ENCODE assay signal across 12 cellular contexts in genomic region chr4:138967313-138967712, GRCh38. TPM values are rescaled to one million over a fixed set of nuclear protein-coding genes. Genes with fewer than 3 reads are reported as not detected.
DNase-seq lines count a peak whose midpoint lies in the region; ATAC-seq, FAIRE-seq and TF ChIP-seq lines count a peak whose summit lies in the region.
"Had no signal": no experiment of that assay in that cellular context is flagged by ENCODE, and none has a peak within 500 bp of the region (broad histone marks: within the 10 kb centered on the region; RNA-seq: fewer than 3 reads in every experiment).

No MANE protein-coding gene starts in this region.

- H3K9ac ChIP-seq in GM12878 (ENCODE audit: control insufficient read depth, insufficient read depth, low read length): no peak overlapping the region
- H3K9ac ChIP-seq: GM23248 had no signal

- RAD21 ChIA-PET in GM12878 (lab: Charles Lee; ENCODE audit: unreplicated experiment): no interaction called here

- FAIRE-seq in GM12878 (lab: Jason Lieb, UNC): peak; percentile 78

- H2AFZ ChIP-seq in GM12878 (ENCODE audit: control insufficient read depth, low read depth, low read length): no peak overlapping the region
- H2AFZ ChIP-seq: GM23248 had no signal

- in situ Hi-C loops in GM12878 (cut with MboI): no loop called here
- in situ Hi-C loops in gastrocnemius medialis (cut with MboI; ENCODE audit: low sequenced_read_pairs in 4 of 4): no loop called here

- POLR2A ChIA-PET in GM12878 (lab: Charles Lee): interaction anchor here (0.6 kb wide), 1 partner anchor 115 kb away, joined by 7 read pairs; no protein-coding TSS in a partner anchor

- H3K36me3 ChIP-seq in GM12878 (ENCODE audit: control insufficient read depth in 2 of 2, insufficient read depth in 2 of 2, low read length in 1 of 2): no peaks in the 10 kb centered on the region
- H3K36me3 ChIP-seq in gastrocnemius medialis: no peaks in the 10 kb centered on the region
- H3K36me3 ChIP-seq: heart left ventricle had no signal

- H3K79me2 ChIP-seq in GM12878 (ENCODE audit: control insufficient read depth, insufficient read depth, low read length): no peaks in the 10 kb centered on the region

- TF ChIP-seq CTCF in GM12878 (IDR thresholded peaks at IDR 0.05 in 2 of 3, conservative IDR thresholded peaks at IDR 0.05 in 1 of 3; ENCODE audit: control insufficient read depth in 2 of 3, extremely low read depth in 1 of 3, insufficient read depth in 1 of 3, low read depth in 3 of 3, low read length in 3 of 3): no peak
- TF ChIP-seq CTCF in gastrocnemius medialis (IDR thresholded peaks at IDR 0.05 in 4 of 5, conservative IDR thresholded peaks at IDR 0.05 in 1 of 5): no peak

- no peak overlapping the region for H3K4me2 ChIP-seq in GM12878 (ENCODE audit: control insufficient read depth, insufficient read depth)

- SMC1A ChIA-PET in GM12878 (lab: Charles Lee; ENCODE audit: uncharacterized antibody, unreplicated experiment): no interaction called here

- intact Hi-C loops in GM12878 (cut with micrococcal nuclease; ENCODE audit: unreplicated experiment) (loop anchor here (2.0 kb wide), 1 partner anchor 47 kb away; the partner anchor contains the start of gene NOCT), gastrocnemius medialis (cut with DNase I; ENCODE audit: low total_unique reads) (no loop called here)

- peak; percentile 63 for DNase-seq in GM12878 (ENCODE audit: low read depth, low spot score)
- DNase-seq in NCI-H446 (lab: John Stamatoyannopoulos, UW): no peak
- DNase-seq in NCI-H1694 (lab: John Stamatoyannopoulos, UW): no peak
- no peak for DNase-seq in NCI-H187 (lab: John Stamatoyannopoulos, UW)
- no peak for DNase-seq in gastrocnemius medialis
- DNase-seq: central memory CD4-positive, alpha-beta T cell; GM23248; heart left ventricle had no signal

- ATAC-seq in GM18498 (IDR thresholded peaks at IDR 0.05; ENCODE audit: unreplicated experiment): peak; percentile 94
- ATAC-seq in GM21360 (IDR thresholded peaks at IDR 0.05; ENCODE audit: unreplicated experiment): peak; percentile 90
- ATAC-seq in HG03095 (IDR thresholded peaks at IDR 0.05; ENCODE audit: unreplicated experiment): peak; percentile 99
- peak; percentile 98 for ATAC-seq in GM12878
- ATAC-seq in gastrocnemius medialis: no peak
- ATAC-seq: heart left ventricle had no signal

- no peak overlapping the region for H3K27ac ChIP-seq in GM12878 (ENCODE audit: control insufficient read depth, insufficient read depth)
- H3K27ac ChIP-seq in gastrocnemius medialis: no peak overlapping the region
- H3K27ac ChIP-seq: C4-2B, GM23248, heart left ventricle had no signal

- H3K9me3 ChIP-seq in GM12878 (replicated peaks; ENCODE audit: control insufficient read depth, insufficient read depth, low read length) (no peaks in the 10 kb centered on the region), gastrocnemius medialis (no peaks in the 10 kb centered on the region)
- H3K9me3 ChIP-seq: heart left ventricle had no signal

- no TSS peak for BruUV-seq in GM12878 (replicated peaks; lab: Mats Ljungman, UMichigan)

- TF ChIP-seq POLR2A in GM12878 (IDR thresholded peaks at IDR 0.05; ENCODE audit: low read depth, low read length): no peak
- TF ChIP-seq POLR2A in gastrocnemius medialis (IDR thresholded peaks at IDR 0.05): no peak

- H3K27me3 ChIP-seq in GM12878 (replicated peaks in 1 of 2; ENCODE audit: control insufficient read depth in 2 of 2, insufficient read depth in 2 of 2, low read length in 1 of 2) (no peaks in the 10 kb centered on the region; a peak in 1 of 4 replicates), gastrocnemius medialis (no peaks in the 10 kb centered on the region)
- H3K27me3 ChIP-seq: heart left ventricle had no signal

- CTCF ChIA-PET in GM12878 (lab: Yijun Ruan, JAX): no interaction called here

- no peak overlapping the region for H3K4me3 ChIP-seq in GM12878
- H3K4me3 ChIP-seq in gastrocnemius medialis: no peak overlapping the region
- H3K4me3 ChIP-seq: GM23248, heart left ventricle had no signal

- H3K4me1 ChIP-seq in GM12878 (ENCODE audit: control insufficient read depth, insufficient read depth, low read length) (no peaks in the 10 kb centered on the region), gastrocnemius medialis (no peaks in the 10 kb centered on the region)

- no peaks in the 10 kb centered on the region for H4K20me1 ChIP-seq in GM12878 (ENCODE audit: control insufficient read depth, insufficient read depth)

- TF ChIP-seq RAD21 in GM12878 (IDR thresholded peaks at IDR 0.05; ENCODE audit: insufficient read depth, low read depth, low read length): no peak

- 2% methylated on average over 3 of the region's 3 CpGs for WGBS in GM12878 (ENCODE audit: insufficient coverage, insufficient replicate concordance, low lambda C conversion rate, missing lambda C conversion rate)

- peak; percentile 83 to 97; a peak in 2 of 4 replicates for TF ChIP-seq EP300 in GM12878 (IDR thresholded peaks at IDR 0.05; ENCODE audit: borderline replicate concordance in 1 of 2, control insufficient read depth in 1 of 2, low read depth in 2 of 2, low read length in 2 of 2)

TF ChIP-seq in GM12878, 131 proteins besides CTCF, POLR2A, EP300 and RAD21 (continues in another document):
- no peak for TF ChIP-seq FOS (IDR thresholded peaks at IDR 0.05; ENCODE audit: borderline replicate concordance, extremely low read depth, insufficient read length)
- no peak for TF ChIP-seq ZNF207 (IDR thresholded peaks at IDR 0.05; ENCODE audit: borderline replicate concordance)
- peak; percentile 54 for TF ChIP-seq MLLT1 (IDR thresholded peaks at IDR 0.05)
- TF ChIP-seq MTA3 (IDR thresholded peaks at IDR 0.05; ENCODE audit: borderline replicate concordance, low read length): no peak
- no peak for TF ChIP-seq RELA (IDR thresholded peaks at IDR 0.05; ENCODE audit: borderline replicate concordance, partially characterized antibody)
- TF ChIP-seq, protein P1, sequence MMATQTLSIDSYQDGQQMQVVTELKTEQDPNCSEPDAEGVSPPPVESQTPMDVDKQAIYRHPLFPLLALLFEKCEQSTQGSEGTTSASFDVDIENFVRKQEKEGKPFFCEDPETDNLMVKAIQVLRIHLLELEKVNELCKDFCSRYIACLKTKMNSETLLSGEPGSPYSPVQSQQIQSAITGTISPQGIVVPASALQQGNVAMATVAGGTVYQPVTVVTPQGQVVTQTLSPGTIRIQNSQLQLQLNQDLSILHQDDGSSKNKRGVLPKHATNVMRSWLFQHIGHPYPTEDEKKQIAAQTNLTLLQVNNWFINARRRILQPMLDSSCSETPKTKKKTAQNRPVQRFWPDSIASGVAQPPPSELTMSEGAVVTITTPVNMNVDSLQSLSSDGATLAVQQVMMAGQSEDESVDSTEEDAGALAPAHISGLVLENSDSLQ (IDR thresholded peaks at IDR 0.05): no peak
- no peak for TF ChIP-seq NFXL1 (IDR thresholded peaks at IDR 0.05; ENCODE audit: borderline replicate concordance)
- TF ChIP-seq HDAC2 (IDR thresholded peaks at IDR 0.05): no peak
- no peak for TF ChIP-seq PAX5 (IDR thresholded peaks at IDR 0.05; ENCODE audit: borderline replicate concordance, low read depth, low read length)

RNA-seq across cellular contexts. Expression of gene NOCT, which starts 48.3 kb away (rescaled TPM):
- total RNA-seq in GM12878 (2013; cell fraction: nucleolus; rRNA removed): 19.5 and 23.8 TPM in 2 replicates
- total RNA-seq in GM12878 (2014; rRNA removed) (17.6 and 23.0 TPM in 2 replicates), GM12878 (2014; rRNA removed; fragmentation: Illumina TruSeq; extraction: Trizol) (11.3 TPM in 2 replicates), GM12878 (2021) (14.0 and 14.9 TPM in 2 replicates), gastrocnemius medialis (10 to 100 TPM in 1 of 4 donors, 1 to 10 TPM in 3; 4.8 to 18.5 (median 9.2) TPM)
- polyA plus RNA-seq in GM12878 (2011; ENCODE audit: low read depth): 6.2 TPM
- polyA plus RNA-seq in GM12878 (2011; rRNA removed) (5.5 and 8.7 TPM in 2 replicates), GM12878 (2014; fragmentation: Illumina TruSeq; extraction: Trizol) (9.5 and 12.7 TPM in 2 replicates), GM12878 (2014; fragmentation: Nextera tagmentation; extraction: Ambion mirVana) (1 to 10 TPM; 1.4 to 1.6 TPM), GM12878 (2014; rRNA removed) (4.9 and 5.8 TPM in 2 replicates), GM12878 (2016; fragmentation: Nextera tagmentation; extraction: Ambion mirVana) (1 to 10 TPM; 4.0 to 7.6 TPM)
- 6.1 and 7.9 TPM in 2 replicates for polyA plus RNA-seq in GM12878 (2011; cell fraction: cytosol; rRNA removed)
- polyA plus RNA-seq in GM12878 (2011; cell fraction: nucleus; rRNA removed): 6.7 and 7.0 TPM in 2 replicates
- 7.2 and 7.7 TPM in 2 replicates for polyA plus RNA-seq in GM12878 (2012)
- 23.6 and 24.7 TPM in 2 replicates for polyA minus RNA-seq in GM12878 (2011; rRNA and poly(A)+ RNA removed)
- 13.4 and 17.8 TPM in 2 replicates for polyA minus RNA-seq in GM12878 (2011; cell fraction: cytosol; rRNA and poly(A)+ RNA removed)
- polyA minus RNA-seq in GM12878 (2011; cell fraction: nucleus; rRNA and poly(A)+ RNA removed): 7.1 and 12.2 TPM in 2 replicates

Comparison
In these comparisons a context has a peak if more than half of its experiments do, and no peak if none do; other contexts are left out.
1. ATAC-seq: peak in GM18498 (single experiment), GM21360 (single experiment), HG03095 (single experiment) and GM12878 (single experiment); none in gastrocnemius medialis (0 of 2).